In genomic region chr9:128494743-128495124, GRCh38 we compare ENCODE assay signal across 1 cellular context.
A peak's percentile ranks its signal among the peaks of the same experiment; 100 is the strongest.
TF ChIP-seq lines count a peak whose summit lies in the region.

No MANE protein-coding gene starts in this region.

TF ChIP-seq in K562, 482 proteins besides CTCF, POLR2A, EP300 and RAD21:
- TF ChIP-seq ZNF644 (tag; IDR thresholded peaks at IDR 0.05; ENCODE audit: low read depth): no peak
- TF ChIP-seq NRF1 (conservative IDR thresholded peaks at IDR 0.05 in 1 of 2, IDR thresholded peaks at IDR 0.05 in 1 of 2): peak in 1 of 2 experiments; percentile 34
- no peak for TF ChIP-seq CHD7 (IDR thresholded peaks at IDR 0.05; ENCODE audit: low read depth, low read length)
- no peak for TF ChIP-seq HNRNPK (IDR thresholded peaks at IDR 0.05; ENCODE audit: low read depth, low read length, poor library complexity, severe bottlenecking)
- no peak for TF ChIP-seq VEZF1 (CRISPR knock-in tag; IDR thresholded peaks at IDR 0.05)
- no peak for TF ChIP-seq RBM22 (IDR thresholded peaks at IDR 0.05; ENCODE audit: low read depth, low read length, poor library complexity, severe bottlenecking)
- TF ChIP-seq KLF10 (CRISPR knock-in tag; IDR thresholded peaks at IDR 0.05): no peak
- TF ChIP-seq TAF7 (tag; IDR thresholded peaks at IDR 0.05): no peak
